Comparison of ENCODE assay signal across 11 cellular contexts in the genomic region with DNA sequence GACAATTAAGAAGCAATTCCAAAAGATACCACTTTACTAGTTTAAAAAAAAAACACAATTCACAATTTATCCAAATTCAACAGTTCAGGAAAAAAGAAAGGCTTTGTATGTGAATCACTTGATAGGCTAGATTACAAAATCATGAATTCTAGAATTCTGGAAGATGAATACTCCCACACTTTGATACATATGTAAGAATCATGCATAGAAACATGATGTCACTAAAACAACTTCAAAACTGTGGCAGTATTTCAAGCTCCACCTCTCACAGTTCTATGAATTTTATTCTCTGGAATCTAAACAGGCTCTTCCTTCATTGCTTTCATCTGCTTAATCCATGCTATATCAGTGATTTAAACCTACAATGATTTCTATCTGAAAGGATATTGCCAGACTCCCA. TPM values are rescaled to one million over a fixed set of nuclear protein-coding genes. Genes with fewer than 3 reads are reported as not detected.
DNase-seq lines count a peak whose midpoint lies in the region; ATAC-seq and TF ChIP-seq lines count a peak whose summit lies in the region.
"Had no signal": no experiment of that assay in that cellular context is flagged by ENCODE, and none has a peak within 500 bp of the region (broad histone marks: within the 10 kb centered on the region; RNA-seq: fewer than 3 reads in every experiment).

No MANE protein-coding gene starts in this region.

- H3K79me2 ChIP-seq in osteoblast (ENCODE audit: insufficient read depth, low read length): peaks cover 71% of the 10 kb centered on the region

- H3K36me3 ChIP-seq in SK-N-MC (ENCODE audit: insufficient read depth, low read length): no peaks in the 10 kb centered on the region
- H3K36me3 ChIP-seq in osteoblast (ENCODE audit: insufficient read depth, low read length): no peaks in the 10 kb centered on the region

- H3K4me2 ChIP-seq in osteoblast (ENCODE audit: insufficient read depth, low read length): peak overlapping the region; percentile 49

- DNase-seq in EH (ENCODE audit: low read depth) (peak; percentile 48), SK-N-MC (ENCODE audit: low read depth, low spot score) (no peak), epithelial cell of esophagus (ENCODE audit: low read depth) (peak; percentile 66), osteoblast (ENCODE audit: insufficient read length, low spot score, missing footprints) (no peak)
- no peak for DNase-seq in NK-92 treated with Interleukin-12 subunit alpha and Interleukin-12 subunit beta, amount 100 ng/mL, for 24 hours (lab: John Stamatoyannopoulos, UW)
- no peak for DNase-seq in effector CD8-positive, alpha-beta T cell (lab: John Stamatoyannopoulos, UW)
- DNase-seq: CD4-positive, alpha-beta memory T cell; NCI-H524; nephron progenitor cell had no signal

- TF ChIP-seq CTCF in epithelial cell of esophagus (IDR thresholded peaks at IDR 0.05; ENCODE audit: insufficient read depth, low read depth, low read length, missing control alignments): no peak
- TF ChIP-seq CTCF in osteoblast (IDR thresholded peaks at IDR 0.05; ENCODE audit: extremely low read depth, low read depth, low read length): no peak

- peaks cover 39% of the 10 kb centered on the region for H3K4me1 ChIP-seq in osteoblast (ENCODE audit: insufficient read depth, low read length)

- ATAC-seq in HG03354 (IDR thresholded peaks at IDR 0.05; ENCODE audit: poor library complexity, severe bottlenecking, unreplicated experiment): no peak
- ATAC-seq in GM19035 (IDR thresholded peaks at IDR 0.05; ENCODE audit: unreplicated experiment): no peak

- no peak overlapping the region for H3K9ac ChIP-seq in SK-N-MC (ENCODE audit: insufficient read length)

- H3K9me3 ChIP-seq in SK-N-MC (ENCODE audit: low read depth, low read length): no peaks in the 10 kb centered on the region
- no peaks in the 10 kb centered on the region for H3K9me3 ChIP-seq in osteoblast (ENCODE audit: low read depth, low read length)

- H3K27ac ChIP-seq in SK-N-MC (peak overlapping the region; percentile 33; the same call in 1 of the 2 replicates), osteoblast (ENCODE audit: low read depth, low read length) (peak overlapping the region; percentile 85)

- peaks cover 10% of the 10 kb centered on the region for H4K20me1 ChIP-seq in osteoblast (ENCODE audit: insufficient read depth, low read length)

- no peak overlapping the region for H2AFZ ChIP-seq in osteoblast (ENCODE audit: low read length)

- H3K4me3 ChIP-seq in SK-N-MC: no peak overlapping the region; the same call in 1 of the 2 replicates
- H3K4me3 ChIP-seq in epithelial cell of esophagus (ENCODE audit: low read length): no peak overlapping the region
- no peak overlapping the region for H3K4me3 ChIP-seq in osteoblast (ENCODE audit: insufficient read depth, low read length)

- no peaks in the 10 kb centered on the region for H3K27me3 ChIP-seq in osteoblast (ENCODE audit: insufficient read depth, low read length)

RNA-seq across cellular contexts. Expression of a gene that starts 51.0 kb away (rescaled TPM):
- 63.9 and 64.8 TPM in 2 replicates for total RNA-seq in osteoblast

Comparison
In these comparisons a context has a peak if more than half of its experiments do, and no peak if none do; other contexts are left out.
1. DNase-seq: peak in EH (single experiment) and epithelial cell of esophagus (single experiment); none in SK-N-MC (single experiment), osteoblast (single experiment), NK-92 treated with Interleukin-12 subunit alpha and Interleukin-12 subunit beta, amount 100 ng/mL, for 24 hours (single experiment) and effector CD8-positive, alpha-beta T cell (single experiment).